Comparison of ENCODE assay signal across 8 cellular contexts in the genomic region with DNA sequence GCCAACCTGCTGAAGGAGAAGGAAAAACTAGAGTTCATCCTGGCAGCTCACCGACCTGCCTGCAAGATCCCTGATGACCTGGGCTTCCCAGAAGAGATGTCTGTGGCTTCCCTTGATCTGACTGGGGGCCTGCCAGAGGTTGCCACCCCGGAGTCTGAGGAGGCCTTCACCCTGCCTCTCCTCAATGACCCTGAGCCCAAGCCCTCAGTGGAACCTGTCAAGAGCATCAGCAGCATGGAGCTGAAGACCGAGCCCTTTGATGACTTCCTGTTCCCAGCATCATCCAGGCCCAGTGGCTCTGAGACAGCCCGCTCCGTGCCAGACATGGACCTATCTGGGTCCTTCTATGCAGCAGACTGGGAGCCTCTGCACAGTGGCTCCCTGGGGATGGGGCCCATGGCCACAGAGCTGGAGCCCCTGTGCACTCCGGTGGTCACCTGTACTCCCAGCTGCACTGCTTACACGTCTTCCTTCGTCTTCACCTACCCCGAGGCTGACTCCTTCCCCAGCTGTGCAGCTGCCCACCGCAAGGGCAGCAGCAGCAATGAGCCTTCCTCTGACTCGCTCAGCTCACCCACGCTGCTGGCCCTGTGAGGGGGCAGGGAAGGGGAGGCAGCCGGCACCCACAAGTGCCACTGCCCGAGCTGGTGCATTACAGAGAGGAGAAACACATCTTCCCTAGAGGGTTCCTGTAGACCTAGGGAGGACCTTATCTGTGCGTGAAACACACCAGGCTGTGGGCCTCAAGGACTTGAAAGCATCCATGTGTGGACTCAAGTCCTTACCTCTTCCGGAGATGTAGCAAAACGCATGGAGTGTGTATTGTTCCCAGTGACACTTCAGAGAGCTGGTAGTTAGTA. TPM values are rescaled to one million over a fixed set of nuclear protein-coding genes. Genes with fewer than 3 reads are reported as not detected.
DNase-seq lines count a peak whose midpoint lies in the region; ATAC-seq, FAIRE-seq and TF ChIP-seq lines count a peak whose summit lies in the region.

No MANE protein-coding gene starts in this region.

- H3K4me1 Mint-ChIP-seq in HFFc6 (ENCODE audit: low read depth) = peaks cover 45% of the 10 kb centered on the region
- peaks cover 42% of the 10 kb centered on the region for H3K4me1 Mint-ChIP-seq in activated T-cell treated with anti-CD3 and anti-CD28 coated beads, Interleukin-2, amount 50 U/mL, for 72 hours (ENCODE audit: low read depth)

- no peak for FAIRE-seq in GM12892 (lab: Jason Lieb, UNC)

- H3K36me3 Mint-ChIP-seq in HFFc6 (ENCODE audit: low read depth) = peaks cover 49% of the 10 kb centered on the region
- H3K36me3 Mint-ChIP-seq in activated T-cell treated with anti-CD3 and anti-CD28 coated beads, Interleukin-2, amount 50 U/mL, for 72 hours (ENCODE audit: insufficient read depth in 2 of 2) = peaks cover 10 to 13% of the 10 kb centered on the region in 2 donors

- no peak for ATAC-seq in activated T-cell treated with anti-CD3 and anti-CD28 coated beads, Interleukin-2, amount 50 U/mL, for 72 hours (replicated peaks in 1 of 2)
- no peak for ATAC-seq in HG02938 (IDR thresholded peaks at IDR 0.05; ENCODE audit: unreplicated experiment)

- intact Hi-C loops in posterior vena cava (cut with DNase I) = no loop called here

- TF ChIP-seq CTCF in HFFc6 (IDR thresholded peaks at IDR 0.05) = no peak

- peaks cover 79% of the 10 kb centered on the region for H3K27me3 Mint-ChIP-seq in HFFc6 (ENCODE audit: insufficient read depth)
- peaks cover 34% of the 10 kb centered on the region for H3K27me3 Mint-ChIP-seq in activated T-cell treated with anti-CD3 and anti-CD28 coated beads, Interleukin-2, amount 50 U/mL, for 72 hours (ENCODE audit: low read depth)

- peak overlapping the region; percentile 94 for H3K4me3 Mint-ChIP-seq in HFFc6
- H3K4me3 Mint-ChIP-seq in activated T-cell treated with anti-CD3 and anti-CD28 coated beads, Interleukin-2, amount 50 U/mL, for 72 hours = peak overlapping the region; percentile 93 to 97

- peaks cover 70% of the 10 kb centered on the region for H3K9me3 Mint-ChIP-seq in HFFc6
- H3K9me3 Mint-ChIP-seq in activated T-cell treated with anti-CD3 and anti-CD28 coated beads, Interleukin-2, amount 50 U/mL, for 72 hours = no peaks in the 10 kb centered on the region

- no peak for DNase-seq in HFFc6
- no peak for DNase-seq in activated T-cell treated with anti-CD3 and anti-CD28 coated beads, Interleukin-2, amount 50 U/mL, for 72 hours
- peak; percentile 67 for DNase-seq in globus pallidus (ENCODE audit: low spot score)
- DNase-seq in posterior vena cava (ENCODE audit: low spot score) = peak; percentile 92
- no peak for DNase-seq in GM12892 (ENCODE audit: insufficient read length)
- no peak for DNase-seq in EL
- no peak for DNase-seq in NCI-H774 (lab: John Stamatoyannopoulos, UW)

- no peak for TF ChIP-seq POLR2A in GM12892 (IDR thresholded peaks at IDR 0.05; ENCODE audit: low read depth, low read length)

- H3K27ac Mint-ChIP-seq in HFFc6 = peak overlapping the region; percentile 99
- H3K27ac Mint-ChIP-seq in activated T-cell treated with anti-CD3 and anti-CD28 coated beads, Interleukin-2, amount 50 U/mL, for 72 hours = peak overlapping the region; percentile 75

RNA-seq across cellular contexts. Expression of a gene that starts 2.4 kb away (rescaled TPM):
- 100 to 1,000 TPM; 118 to 368 (median 342) TPM for total RNA-seq in HFFc6 (2021; fragmentation: NEBNext Ultra II Directional; extraction: Animal tissue kit (Norgen Biotek cat#: 25700))
- total RNA-seq in activated T-cell treated with anti-CD3 and anti-CD28 coated beads, Interleukin-2, amount 50 U/mL, for 72 hours = 10 to 100 TPM; 39.1 to 41.7 TPM
- total RNA-seq in posterior vena cava = 100 to 1,000 TPM; 485 to 992 TPM
- 5.3 TPM for polyA plus RNA-seq in GM12892 (2012; ENCODE audit: missing spikeins)

Comparison
In these comparisons a context has a peak if more than half of its experiments do, and no peak if none do; other contexts are left out.
1. DNase-seq: peak in globus pallidus (single experiment) and posterior vena cava (single experiment); none in HFFc6 (single experiment), activated T-cell treated with anti-CD3 and anti-CD28 coated beads, Interleukin-2, amount 50 U/mL, for 72 hours (0 of 2), GM12892 (single experiment), EL (single experiment) and NCI-H774 (single experiment).